In genomic region chr11:124315052-124315451, GRCh38 we compare ENCODE assay signal across 27 cellular contexts. TPM values are rescaled to one million over a fixed set of nuclear protein-coding genes. Genes with fewer than 3 reads are reported as not detected.
DNase-seq lines count a peak whose midpoint lies in the region; ATAC-seq, FAIRE-seq and TF ChIP-seq lines count a peak whose summit lies in the region.
"Had no signal": no experiment of that assay in that cellular context is flagged by ENCODE, and none has a peak within 500 bp of the region (broad histone marks: within the 10 kb centered on the region; RNA-seq: fewer than 3 reads in every experiment).

No MANE protein-coding gene starts in this region.

- DNase-seq in HS-5 (ENCODE audit: low read depth): peak; percentile 32
- peak; percentile 58 for DNase-seq in astrocyte (ENCODE audit: low read depth)
- DNase-seq in fibroblast of villous mesenchyme (ENCODE audit: low read depth): peak; percentile 63
- no peak for DNase-seq in ureter (ENCODE audit: low spot score)
- DNase-seq in iPS-NIHi11 (ENCODE audit: low spot score): no peak
- no peak for DNase-seq in caudate nucleus (lab: John Stamatoyannopoulos, UW)
- DNase-seq: activated T-cell treated with anti-CD3 and anti-CD28 coated beads, Interleukin-2, amount 50 U/mL, for 72 hours; CD8-positive, alpha-beta memory T cell; dorsolateral prefrontal cortex; erythroblast; heart left ventricle; immature natural killer cell; NCI-H1417 treated with DMSO at 0.1 percent for 48 hours; NCI-H82; occipital lobe; RPMI8226 had no signal

- no peak overlapping the region for H3K4me3 Mint-ChIP-seq in astrocyte (ENCODE audit: unreplicated experiment)
- H3K4me3 Mint-ChIP-seq: activated naive CD4-positive, alpha-beta T cell treated with anti-CD3 and anti-CD28 coated beads, Interleukin-2, amount 50 U/mL, for 24 hours; activated T-cell treated with anti-CD3 and anti-CD28 coated beads, Interleukin-2, amount 50 U/mL, for 72 hours; brain; CD8-positive, alpha-beta memory T cell; immature natural killer cell had no signal

- no peak overlapping the region for H3K4me2 ChIP-seq in astrocyte (ENCODE audit: low read length)

- peaks cover 1% of the 10 kb centered on the region for H3K27me3 Mint-ChIP-seq in astrocyte (ENCODE audit: low read depth, unreplicated experiment)

- no peaks in the 10 kb centered on the region for H3K27me3 ChIP-seq in ACC112 (ENCODE audit: insufficient read depth, low read length)
- peaks cover 2% of the 10 kb centered on the region for H3K27me3 ChIP-seq in astrocyte (ENCODE audit: insufficient read depth, low read length)
- H3K27me3 ChIP-seq: right atrium auricular region, suprapubic skin had no signal

- no peaks in the 10 kb centered on the region for H3K79me2 ChIP-seq in ACC112 (ENCODE audit: control insufficient read depth, insufficient read depth, low read length, unreplicated experiment)
- H3K79me2 ChIP-seq in astrocyte (ENCODE audit: insufficient read depth, low read length): no peaks in the 10 kb centered on the region

- H3K4me3 ChIP-seq in ACC112 (ENCODE audit: low read depth, low read length) (no peak overlapping the region), astrocyte (ENCODE audit: insufficient read depth, low read depth, low read length) (no peak overlapping the region), fibroblast of villous mesenchyme (ENCODE audit: low read depth, low read length) (no peak overlapping the region)
- H3K4me3 ChIP-seq: dorsolateral prefrontal cortex, heart left ventricle, lung, right atrium auricular region, suprapubic skin had no signal

- no peaks in the 10 kb centered on the region for H4K20me1 ChIP-seq in astrocyte (ENCODE audit: insufficient read depth, low read length)

- no peak overlapping the region for H2AFZ ChIP-seq in ACC112 (ENCODE audit: low read length, unreplicated experiment)
- H2AFZ ChIP-seq in astrocyte (ENCODE audit: low read depth, low read length): no peak overlapping the region

- no peak for FAIRE-seq in astrocyte (lab: Jason Lieb, UNC)
- FAIRE-seq: GM18507, H1, HTR-8/SVneo had no signal

- H3K4me1 Mint-ChIP-seq in astrocyte (ENCODE audit: low read depth, unreplicated experiment): no peaks in the 10 kb centered on the region
- H3K4me1 Mint-ChIP-seq: activated naive CD4-positive, alpha-beta T cell treated with anti-CD3 and anti-CD28 coated beads, Interleukin-2, amount 50 U/mL, for 24 hours; brain; CD8-positive, alpha-beta memory T cell; immature natural killer cell had no signal

- no peaks in the 10 kb centered on the region for H3K9me3 Mint-ChIP-seq in astrocyte (ENCODE audit: unreplicated experiment)
- H3K9me3 Mint-ChIP-seq: activated naive CD4-positive, alpha-beta T cell treated with anti-CD3 and anti-CD28 coated beads, Interleukin-2, amount 50 U/mL, for 24 hours; activated T-cell treated with anti-CD3 and anti-CD28 coated beads, Interleukin-2, amount 50 U/mL, for 72 hours; brain had no signal

- no peak overlapping the region for H3K27ac Mint-ChIP-seq in astrocyte (ENCODE audit: unreplicated experiment)
- H3K27ac Mint-ChIP-seq: activated naive CD4-positive, alpha-beta T cell treated with anti-CD3 and anti-CD28 coated beads, Interleukin-2, amount 50 U/mL, for 24 hours; activated T-cell treated with anti-CD3 and anti-CD28 coated beads, Interleukin-2, amount 50 U/mL, for 72 hours; brain; CD8-positive, alpha-beta memory T cell; immature natural killer cell had no signal

- no peaks in the 10 kb centered on the region for H3K36me3 ChIP-seq in ACC112 (ENCODE audit: insufficient read depth, low read length)
- H3K36me3 ChIP-seq in astrocyte (ENCODE audit: insufficient read depth, low read length): no peaks in the 10 kb centered on the region
- H3K36me3 ChIP-seq: heart left ventricle, right atrium auricular region, suprapubic skin had no signal

- H3K9ac ChIP-seq in astrocyte (ENCODE audit: low read length): no peak overlapping the region

- no peak for ATAC-seq in GM21423 (IDR thresholded peaks at IDR 0.05; ENCODE audit: unreplicated experiment)
- ATAC-seq: activated T-cell treated with anti-CD3 and anti-CD28 coated beads, Interleukin-2, amount 50 U/mL, for 72 hours; heart left ventricle had no signal

- no peak for TF ChIP-seq CTCF in astrocyte (IDR thresholded peaks at IDR 0.05; ENCODE audit: insufficient read depth, low read depth, low read length)
- no peak for TF ChIP-seq CTCF in fibroblast of villous mesenchyme (IDR thresholded peaks at IDR 0.05; ENCODE audit: insufficient read depth, low read depth, low read length)

- peak overlapping the region; percentile 16; the same call in 1 of the 2 replicates for H3K27ac ChIP-seq in ACC112 (ENCODE audit: low read depth, low read length)
- H3K27ac ChIP-seq in astrocyte (ENCODE audit: low read depth, low read length): no peak overlapping the region
- H3K27ac ChIP-seq in caudate nucleus (ENCODE audit: low read depth, low read length): no peak overlapping the region
- H3K27ac ChIP-seq: dorsolateral prefrontal cortex, heart left ventricle, right atrium auricular region, suprapubic skin had no signal

- H3K9me3 ChIP-seq in astrocyte (ENCODE audit: insufficient read depth, low read depth, low read length): no peaks in the 10 kb centered on the region
- H3K9me3 ChIP-seq: heart left ventricle, right atrium auricular region, suprapubic skin had no signal

- peaks cover 12% of the 10 kb centered on the region for H3K4me1 ChIP-seq in ACC112 (ENCODE audit: control insufficient read depth, insufficient read depth, low read length, unreplicated experiment)
- H3K4me1 ChIP-seq in astrocyte (ENCODE audit: insufficient read depth, low read length): peaks cover 5% of the 10 kb centered on the region
- H3K4me1 ChIP-seq: heart left ventricle, right atrium auricular region, suprapubic skin had no signal

- no peaks in the 10 kb centered on the region for H3K36me3 Mint-ChIP-seq in astrocyte (ENCODE audit: low read depth, unreplicated experiment)
- H3K36me3 Mint-ChIP-seq: activated naive CD4-positive, alpha-beta T cell treated with anti-CD3 and anti-CD28 coated beads, Interleukin-2, amount 50 U/mL, for 24 hours; brain; CD8-positive, alpha-beta memory T cell; immature natural killer cell had no signal

RNA-seq across cellular contexts. Expression of gene OR8D1, which starts 1.3 kb away (rescaled TPM):
- not detected in 2 replicates for total RNA-seq in astrocyte
- total RNA-seq in fibroblast of villous mesenchyme: 0.32 TPM in 1 of 2 replicates, not detected in the other
- not detected for total RNA-seq in ureter
- total RNA-seq: activated CD8-positive, alpha-beta memory T cell treated with anti-CD3 and anti-CD28 coated beads for 36 hours; activated T-cell treated with anti-CD3 and anti-CD28 coated beads, Interleukin-2, amount 50 U/mL, for 72 hours; CD8-positive, alpha-beta memory T cell; H1; heart left ventricle; lung; occipital lobe; right atrium auricular region; suprapubic skin had no signal

RNA-seq across cellular contexts. Expression of gene OR8D2, which starts 4.9 kb away (rescaled TPM):
- total RNA-seq in astrocyte (not detected in 2 replicates), fibroblast of villous mesenchyme (not detected in 2 replicates), ureter (not detected)
- total RNA-seq: activated CD8-positive, alpha-beta memory T cell treated with anti-CD3 and anti-CD28 coated beads for 36 hours; activated T-cell treated with anti-CD3 and anti-CD28 coated beads, Interleukin-2, amount 50 U/mL, for 72 hours; CD8-positive, alpha-beta memory T cell; dorsolateral prefrontal cortex; H1; heart left ventricle; lung; occipital lobe; right atrium auricular region; suprapubic skin had no signal

RNA-seq across cellular contexts. Expression of gene OR8G5, which starts 58.9 kb away (rescaled TPM):
- not detected in 2 replicates for total RNA-seq in astrocyte
- total RNA-seq in fibroblast of villous mesenchyme: not detected in 2 replicates
- total RNA-seq in ureter: not detected
- total RNA-seq: activated CD8-positive, alpha-beta memory T cell treated with anti-CD3 and anti-CD28 coated beads for 36 hours; activated T-cell treated with anti-CD3 and anti-CD28 coated beads, Interleukin-2, amount 50 U/mL, for 72 hours; CD8-positive, alpha-beta memory T cell; dorsolateral prefrontal cortex; H1; heart left ventricle; right atrium auricular region; suprapubic skin had no signal

Comparison
In these comparisons a context has a peak if more than half of its experiments do, and no peak if none do; other contexts are left out.
1. DNase-seq: peak in HS-5 (single experiment), astrocyte (single experiment) and fibroblast of villous mesenchyme (single experiment); none in ureter (single experiment), iPS-NIHi11 (single experiment) and caudate nucleus (0 of 61).